ENCODE assay signal across 1 cellular context in genomic region chr22:28491289-28491688, GRCh38.
A peak's percentile ranks its signal among the peaks of the same experiment; 100 is the strongest.
TF ChIP-seq lines count a peak whose summit lies in the region.
"Not testable (repeated sequence)": the region's sequence is repeated elsewhere in the genome, so short reads cannot be mapped to it uniquely, and the experiment has no call there.

No MANE protein-coding gene starts in this region.

- CTCF ChIA-PET in HEK293 (lab: Yijun Ruan, JAX) = not testable (repeated sequence)

- not testable (repeated sequence) for H3K36me3 ChIP-seq in HEK293 (ENCODE audit: control insufficient read depth in 2 of 2, insufficient read depth in 1 of 2, low read length in 2 of 2)

- H3K4me3 ChIP-seq in HEK293 (ENCODE audit: low read depth, low read length) = not testable (repeated sequence)

- H3K27ac ChIP-seq in HEK293 (ENCODE audit: extremely low read depth, low read depth, low read length) = not testable (repeated sequence)

- TF ChIP-seq CTCF in HEK293 (tag by site-specific recombination; IDR thresholded peaks at IDR 0.05) = not testable (repeated sequence)

- H3K4me1 ChIP-seq in HEK293 (ENCODE audit: control insufficient read depth, insufficient read depth, low read length) = not testable (repeated sequence)

- not testable (repeated sequence) for H3K9me3 ChIP-seq in HEK293 (ENCODE audit: control insufficient read depth, insufficient read depth, low read depth, low read length)

- POLR2A ChIA-PET in HEK293 (lab: Yijun Ruan, JAX) = not testable (repeated sequence)

TF ChIP-seq in HEK293, 187 proteins besides CTCF, POLR2A, EP300 and RAD21:
- peak; percentile 89 for TF ChIP-seq SCRT2 (tag by site-specific recombination; IDR thresholded peaks at IDR 0.05)
- TF ChIP-seq SCRT1 (tag by site-specific recombination; IDR thresholded peaks at IDR 0.05; ENCODE audit: borderline replicate concordance) = peak; percentile 77
- TF ChIP-seq ZNF184 (tag by site-specific recombination; IDR thresholded peaks at IDR 0.05) = peak; percentile 75
TF ChIP-seq in HEK293: peak in this region for 3; not testable (repeated sequence) for 184.
